In genomic region chr1:23177438-23178380, GRCh38 we compare ENCODE assay signal across 8 cellular contexts. TPM values are rescaled to one million over a fixed set of nuclear protein-coding genes. Genes with fewer than 3 reads are reported as not detected.
DNase-seq lines count a peak whose midpoint lies in the region; ATAC-seq and TF ChIP-seq lines count a peak whose summit lies in the region.

No MANE protein-coding gene starts in this region.

- H3K36me3 Mint-ChIP-seq in activated naive CD4-positive, alpha-beta T cell treated with anti-CD3 and anti-CD28 coated beads, Interleukin-2, amount 50 U/mL, for 72 hours: no peaks in the 10 kb centered on the region
- no peaks in the 10 kb centered on the region for H3K36me3 Mint-ChIP-seq in glutamatergic neuron (ENCODE audit: unreplicated experiment)

- ATAC-seq in GM18867 (IDR thresholded peaks at IDR 0.05; ENCODE audit: unreplicated experiment): peak; percentile 60
- peak; percentile 81 to 88 for ATAC-seq in activated naive CD4-positive, alpha-beta T cell treated with anti-CD3 and anti-CD28 coated beads, Interleukin-2, amount 50 U/mL, for 72 hours

- in situ Hi-C loops in SK-MEL-5 (cut with HindIII; ENCODE audit: low pct_unique_long_range_greater_than_20kb, low sequenced_read_pairs): no loop called here

- DNase-seq in AG09309 (ENCODE audit: low read depth): no peak
- DNase-seq in HK-2 (ENCODE audit: unreplicated experiment): peak; percentile 92
- DNase-seq in SK-MEL-5 (ENCODE audit: low read depth, low spot score): peak; percentile 35
- peak; percentile 54 to 65 for DNase-seq in activated naive CD4-positive, alpha-beta T cell treated with anti-CD3 and anti-CD28 coated beads, Interleukin-2, amount 50 U/mL, for 72 hours (ENCODE audit: low spot score in 2 of 2)
- DNase-seq in glutamatergic neuron: peak; percentile 87
- peak; percentile 71 for DNase-seq in occipital lobe (lab: John Stamatoyannopoulos, UW)

- no peaks in the 10 kb centered on the region for H3K4me1 ChIP-seq in urinary bladder (ENCODE audit: insufficient read depth)

- 1% methylated on average over 62 of the region's 62 CpGs for WGBS in urinary bladder

- peaks cover 4% of the 10 kb centered on the region for H3K4me1 Mint-ChIP-seq in glutamatergic neuron (ENCODE audit: low read depth, unreplicated experiment)

- H3K4me3 ChIP-seq in AG09309 (ENCODE audit: control insufficient read depth, low read depth, low read length) (peak overlapping the region; percentile 66), urinary bladder (ENCODE audit: low read depth, low read length) (peak overlapping the region; percentile 59)

- no peak for TF ChIP-seq CTCF in AG09309 (IDR thresholded peaks at IDR 0.05; ENCODE audit: control insufficient read depth, insufficient read depth, low read depth, low read length, missing control alignments)
- TF ChIP-seq CTCF in glutamatergic neuron (IDR thresholded peaks at IDR 0.05; ENCODE audit: partially characterized antibody, unreplicated experiment): peak; percentile 18

- H3K9me3 Mint-ChIP-seq in activated naive CD4-positive, alpha-beta T cell treated with anti-CD3 and anti-CD28 coated beads, Interleukin-2, amount 50 U/mL, for 72 hours: peaks cover 0 to 5% of the 10 kb centered on the region in 2 donors
- peaks cover 6% of the 10 kb centered on the region for H3K9me3 Mint-ChIP-seq in glutamatergic neuron (ENCODE audit: unreplicated experiment)

- H3K27ac Mint-ChIP-seq in activated naive CD4-positive, alpha-beta T cell treated with anti-CD3 and anti-CD28 coated beads, Interleukin-2, amount 50 U/mL, for 72 hours: no peak overlapping the region
- peak overlapping the region; percentile 84 for H3K27ac Mint-ChIP-seq in glutamatergic neuron (ENCODE audit: unreplicated experiment)

- peak overlapping the region; percentile 79 for H3K4me3 Mint-ChIP-seq in glutamatergic neuron (ENCODE audit: unreplicated experiment)

- H3K36me3 ChIP-seq in urinary bladder (ENCODE audit: insufficient read depth): no peaks in the 10 kb centered on the region

- H3K27me3 Mint-ChIP-seq in glutamatergic neuron (ENCODE audit: unreplicated experiment): peaks cover 2% of the 10 kb centered on the region

- peak overlapping the region; percentile 85 for H3K27ac ChIP-seq in urinary bladder (ENCODE audit: low read depth)

RNA-seq across cellular contexts. Expression of gene LUZP1, which starts 9.1 kb away (rescaled TPM):
- 13.2 and 15.0 TPM in 2 replicates for total RNA-seq in SK-MEL-5 (2014; rRNA removed; shearing (Covaris generic))
- polyA plus RNA-seq in SK-MEL-5 (2015; cell fraction: cytosol; rRNA removed): 7.5 and 12.8 TPM in 2 replicates
- 10.5 and 12.2 TPM in 2 replicates for polyA plus RNA-seq in SK-MEL-5 (2015; cell fraction: nucleus; rRNA removed)
- 10 to 100 TPM; 18.5 to 21.4 TPM for total RNA-seq in activated naive CD4-positive, alpha-beta T cell treated with anti-CD3 and anti-CD28 coated beads, Interleukin-2, amount 50 U/mL, for 72 hours
- total RNA-seq in glutamatergic neuron (ENCODE audit: unreplicated experiment) (32.0 TPM), occipital lobe (5.5 TPM), urinary bladder (25.0 TPM)
- 13.5 TPM for polyA plus RNA-seq in urinary bladder

RNA-seq across cellular contexts. Expression of gene HTR1D, which starts 39.6 kb away (rescaled TPM):
- 0.05 TPM in 1 of 2 replicates, not detected in the other for total RNA-seq in SK-MEL-5 (2014; rRNA removed; shearing (Covaris generic))
- polyA plus RNA-seq in SK-MEL-5 (2015; cell fraction: cytosol; rRNA removed): 0.14 TPM in 1 of 2 replicates, not detected in the other
- polyA plus RNA-seq in SK-MEL-5 (2015; cell fraction: nucleus; rRNA removed): not detected in 2 replicates
- total RNA-seq in activated naive CD4-positive, alpha-beta T cell treated with anti-CD3 and anti-CD28 coated beads, Interleukin-2, amount 50 U/mL, for 72 hours: not detected
- total RNA-seq in glutamatergic neuron (ENCODE audit: unreplicated experiment) (0.20 TPM), occipital lobe (not detected), urinary bladder (0.11 TPM)
- 0.05 TPM for polyA plus RNA-seq in urinary bladder
